8 cellular contexts compared by ENCODE assay signal in genomic region chr12:6538420-6539275, GRCh38. TPM values are rescaled to one million over a fixed set of nuclear protein-coding genes. Genes with fewer than 3 reads are reported as not detected.
DNase-seq lines count a peak whose midpoint lies in the region; ATAC-seq, FAIRE-seq and TF ChIP-seq lines count a peak whose summit lies in the region.

No MANE protein-coding gene starts in this region.

- ATAC-seq in upper lobe of left lung (ENCODE audit: low FRiP score in 2 of 2) (no peak), GM21825 (IDR thresholded peaks at IDR 0.05; ENCODE audit: unreplicated experiment) (no peak)

- TF ChIP-seq CTCF in BE2C (IDR thresholded peaks at IDR 0.05; ENCODE audit: low read depth, low read length) (no peak), glutamatergic neuron (IDR thresholded peaks at IDR 0.05; ENCODE audit: partially characterized antibody, unreplicated experiment) (no peak), upper lobe of left lung (IDR thresholded peaks at IDR 0.05) (no peak)

- H3K9me3 Mint-ChIP-seq in glutamatergic neuron (ENCODE audit: unreplicated experiment), result peaks cover 26% of the 10 kb centered on the region

- peaks cover 11% of the 10 kb centered on the region for H3K4me1 Mint-ChIP-seq in glutamatergic neuron (ENCODE audit: low read depth, unreplicated experiment)

- H3K4me3 Mint-ChIP-seq in glutamatergic neuron (ENCODE audit: unreplicated experiment), result peak overlapping the region; percentile 42

- TF ChIP-seq EP300 in upper lobe of left lung (IDR thresholded peaks at IDR 0.05), result no peak

- H3K9me3 ChIP-seq in BE2C (no peaks in the 10 kb centered on the region), upper lobe of left lung (no peaks in the 10 kb centered on the region)

- peak overlapping the region; percentile 65 to 99 (median 94) for H3K27ac ChIP-seq in upper lobe of left lung

- TF ChIP-seq POLR2A in H54 (IDR thresholded peaks at IDR 0.05; ENCODE audit: low read depth, low read length), result peak; percentile 61
- TF ChIP-seq POLR2A in upper lobe of left lung (IDR thresholded peaks at IDR 0.05), result no peak

- H3K27me3 Mint-ChIP-seq in glutamatergic neuron (ENCODE audit: unreplicated experiment), result peaks cover 8% of the 10 kb centered on the region

- H3K4me3 ChIP-seq in BE2C (ENCODE audit: low read depth, low read length), result no peak overlapping the region
- H3K4me3 ChIP-seq in upper lobe of left lung, result no peak overlapping the region

- FAIRE-seq in H54 (lab: Jason Lieb, UNC), result no peak

- 68 to 77% methylated on average over 20 to 23 of the region's 23 CpGs for WGBS in upper lobe of left lung, 2 donors

- DNase-seq in BE2C (peak; percentile 64), H54 (ENCODE audit: insufficient read length, low spot score) (no peak), UCSD-AML1 (lab: John Stamatoyannopoulos, UW; ENCODE audit: unreplicated experiment) (peak; percentile 27), glutamatergic neuron (no peak), upper lobe of left lung (no peak), activated gamma-delta T cell (lab: John Stamatoyannopoulos, UW) (no peak)
- no peak for DNase-seq in activated CD4-positive, CD25-positive, alpha-beta regulatory T cell treated with anti-CD3 and anti-CD28 coated beads, Interleukin-2, amount 50 U/mL, for 72 hours

- H3K4me1 ChIP-seq in BE2C (peaks cover 24% of the 10 kb centered on the region), upper lobe of left lung (peaks cover 40 to 65% (median 53%) of the 10 kb centered on the region in 4 donors)

- H3K36me3 Mint-ChIP-seq in glutamatergic neuron (ENCODE audit: unreplicated experiment), result peaks cover 3% of the 10 kb centered on the region

- peaks cover 58% of the 10 kb centered on the region for H3K36me3 ChIP-seq in BE2C
- H3K36me3 ChIP-seq in upper lobe of left lung, result peaks cover 8 to 53% (median 31%) of the 10 kb centered on the region in 4 donors

- H3K27ac Mint-ChIP-seq in glutamatergic neuron (ENCODE audit: unreplicated experiment), result peak overlapping the region; percentile 86

- H3K27me3 ChIP-seq in BE2C (no peaks in the 10 kb centered on the region), upper lobe of left lung (no peaks in the 10 kb centered on the region)

RNA-seq across cellular contexts. Expression of gene GAPDH, which starts 4.3 kb away (rescaled TPM):
- 8,477 TPM for polyA plus RNA-seq in BE2C (2012; ENCODE audit: insufficient read depth, insufficient read length, low read depth)
- total RNA-seq in glutamatergic neuron (ENCODE audit: unreplicated experiment) (2,124 TPM), upper lobe of left lung (1,000 to 10,000 TPM in 3 of 6 donors, 100 to 1,000 TPM in 3; 442 to 1,402 (median 931) TPM)

RNA-seq across cellular contexts. Expression of gene IFFO1, which starts 17.2 kb away (rescaled TPM):
- 129 TPM for polyA plus RNA-seq in BE2C (2012; ENCODE audit: insufficient read depth, insufficient read length, low read depth)
- total RNA-seq in glutamatergic neuron (ENCODE audit: unreplicated experiment), result 50.3 TPM
- 100 to 1,000 TPM in 1 of 6 donors, 10 to 100 TPM in 5; 13.3 to 108 (median 32.0) TPM for total RNA-seq in upper lobe of left lung

RNA-seq across cellular contexts. Expression of gene NOP2, which starts 29.4 kb away (rescaled TPM):
- polyA plus RNA-seq in BE2C (2012; ENCODE audit: insufficient read depth, insufficient read length, low read depth), result 222 TPM
- total RNA-seq in glutamatergic neuron (ENCODE audit: unreplicated experiment), result 53.5 TPM
- 10 to 100 TPM; 19.4 to 49.2 (median 36.6) TPM for total RNA-seq in upper lobe of left lung

RNA-seq across cellular contexts. Expression of gene NCAPD2, which starts 44.7 kb away (rescaled TPM):
- 41.8 TPM for polyA plus RNA-seq in BE2C (2012; ENCODE audit: insufficient read depth, insufficient read length, low read depth)
- total RNA-seq in glutamatergic neuron (ENCODE audit: unreplicated experiment) (29.3 TPM), upper lobe of left lung (10 to 100 TPM; 15.4 to 43.0 (median 25.5) TPM)

RNA-seq across cellular contexts. Expression of gene MRPL51, which starts 45.6 kb away (rescaled TPM):
- polyA plus RNA-seq in BE2C (2012; ENCODE audit: insufficient read depth, insufficient read length, low read depth), result 231 TPM
- 138 TPM for total RNA-seq in glutamatergic neuron (ENCODE audit: unreplicated experiment)
- 100 to 1,000 TPM in 2 of 6 donors, 10 to 100 TPM in 4; 40.1 to 125 (median 67.2) TPM for total RNA-seq in upper lobe of left lung

Comparison
In these comparisons a context has a peak if more than half of its experiments do, and no peak if none do; other contexts are left out.
1. DNase-seq: peak in BE2C (single experiment) and UCSD-AML1 (single experiment); none in H54 (single experiment), glutamatergic neuron (single experiment), upper lobe of left lung (0 of 2), activated CD4-positive, CD25-positive, alpha-beta regulatory T cell treated with anti-CD3 and anti-CD28 coated beads, Interleukin-2, amount 50 U/mL, for 72 hours (single experiment) and activated gamma-delta T cell (single experiment).